8 cellular contexts compared by ENCODE assay signal in the genomic region with DNA sequence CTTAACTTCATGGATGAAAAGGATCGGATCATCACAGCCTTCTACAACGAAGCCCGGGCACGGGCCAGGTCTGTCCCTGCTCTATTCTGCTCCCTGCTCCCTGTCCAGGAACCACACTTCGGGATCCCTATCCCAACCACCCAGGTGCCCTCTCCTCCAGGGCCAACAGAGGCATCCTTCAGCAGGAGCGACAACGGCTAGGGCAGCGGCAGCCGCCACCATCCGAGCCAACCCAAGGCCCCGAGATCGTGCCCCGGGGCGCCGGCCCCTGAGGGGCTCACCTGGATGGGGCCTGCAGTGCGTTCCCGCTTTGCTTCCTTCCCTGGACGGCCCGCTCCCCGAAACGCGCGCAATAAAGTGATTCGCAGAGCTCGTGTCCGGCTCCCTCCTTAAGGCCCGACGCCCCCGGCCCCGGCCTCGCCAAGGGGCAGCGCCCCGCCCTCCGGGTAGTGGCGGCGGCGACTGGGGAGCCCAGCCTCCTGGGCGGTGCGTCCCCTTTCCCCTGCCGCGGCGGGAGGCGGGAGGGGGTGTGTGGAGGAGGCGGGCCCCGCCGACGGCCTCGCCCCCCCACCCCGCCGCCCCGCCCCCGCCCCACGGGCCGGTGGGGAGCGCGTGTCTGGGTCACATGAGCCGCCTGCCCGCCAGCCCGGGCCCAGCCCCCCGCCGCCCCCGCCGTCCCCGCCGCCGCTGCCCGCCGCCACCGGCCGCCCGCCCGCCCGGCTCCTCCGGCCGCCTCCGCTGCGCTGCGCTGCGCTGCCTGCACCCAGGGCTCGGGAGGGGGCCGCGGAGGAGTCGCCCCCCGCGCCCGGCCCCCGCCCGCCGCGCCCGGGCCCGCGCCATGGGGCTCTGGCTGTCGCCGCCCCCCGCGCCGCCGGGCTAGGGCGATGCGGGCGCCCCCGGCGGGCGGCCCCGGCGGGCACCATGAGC. TPM values are rescaled to one million over a fixed set of nuclear protein-coding genes. Genes with fewer than 3 reads are reported as not detected.
DNase-seq lines count a peak whose midpoint lies in the region; ATAC-seq and TF ChIP-seq lines count a peak whose summit lies in the region.

A gene with protein sequence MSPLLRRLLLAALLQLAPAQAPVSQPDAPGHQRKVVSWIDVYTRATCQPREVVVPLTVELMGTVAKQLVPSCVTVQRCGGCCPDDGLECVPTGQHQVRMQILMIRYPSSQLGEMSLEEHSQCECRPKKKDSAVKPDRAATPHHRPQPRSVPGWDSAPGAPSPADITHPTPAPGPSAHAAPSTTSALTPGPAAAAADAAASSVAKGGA (plus strand): TSS at position 672 of the 927 bp plus-strand sequence. CDS start 250 bp downstream, at position 922.

- ATAC-seq in body of pancreas, result peak; percentile 47
- ATAC-seq in gastrocnemius medialis, result peak; percentile 46 to 58

- intact Hi-C loops in body of pancreas (cut with DNase I) (no loop called here), gastrocnemius medialis (cut with DNase I; ENCODE audit: low total_unique reads) (no loop called here)

- H3K36me3 ChIP-seq in HUES64 (ENCODE audit: insufficient read depth, low read length) (peaks cover 9% of the 10 kb centered on the region), body of pancreas (replicated peaks in 1 of 2; ENCODE audit: insufficient read depth in 1 of 2, low read depth in 2 of 2) (no peaks in the 10 kb centered on the region), gastrocnemius medialis (peaks cover 0 to 5% of the 10 kb centered on the region in 2 donors)

- TF ChIP-seq CTCF in body of pancreas (IDR thresholded peaks at IDR 0.05), result no peak
- TF ChIP-seq CTCF in gastrocnemius medialis (IDR thresholded peaks at IDR 0.05 in 4 of 5, conservative IDR thresholded peaks at IDR 0.05 in 1 of 5), result no peak

- DNase-seq in NCI-H2081 (lab: John Stamatoyannopoulos, UW) (peak; percentile 14 to 54), NCI-H2081 treated with DMSO at 0.1 percent for 48 hours (lab: John Stamatoyannopoulos, UW) (no peak), T-helper 9 cell (peak; percentile 73), body of pancreas (peak; percentile 72 to 81 (median 76)), gastrocnemius medialis (peak; percentile 54 to 66), NCI-H128 (lab: John Stamatoyannopoulos, UW; ENCODE audit: unreplicated experiment) (no peak)

- H3K9me3 ChIP-seq in HUES64 (ENCODE audit: insufficient read depth, low read depth, low read length) (no peaks in the 10 kb centered on the region), body of pancreas (no peaks in the 10 kb centered on the region), gastrocnemius medialis (no peaks in the 10 kb centered on the region)

- in situ Hi-C loops in gastrocnemius medialis (cut with MboI; ENCODE audit: low sequenced_read_pairs in 4 of 4), result no loop called here

- H3K27me3 ChIP-seq in HUES64 (ENCODE audit: insufficient read depth, low read length), result peaks cover 15% of the 10 kb centered on the region; the same call in 1 of the 2 replicates
- no peaks in the 10 kb centered on the region for H3K27me3 ChIP-seq in body of pancreas
- no peaks in the 10 kb centered on the region for H3K27me3 ChIP-seq in gastrocnemius medialis

- H3K4me1 ChIP-seq in HUES64 (ENCODE audit: insufficient read depth, low read length) (no peaks in the 10 kb centered on the region; the same call in 1 of the 2 replicates), body of pancreas (peaks cover 76% of the 10 kb centered on the region), gastrocnemius medialis (peaks cover 26% of the 10 kb centered on the region in 2 donors)

- WGBS in HUES64, result 2% methylated on average over 99 of the region's 107 CpGs
- 2 to 3% methylated on average over 22 to 54 of the region's 107 CpGs for whole genome bisulfite sequencing in body of pancreas, 2 donors

- TF ChIP-seq POLR2A in body of pancreas (IDR thresholded peaks at IDR 0.05), result peak in 2 of 3 donors; percentile 45 to 50
- peak; percentile 29 to 40 for TF ChIP-seq POLR2A in gastrocnemius medialis (IDR thresholded peaks at IDR 0.05)

- H3K4me3 ChIP-seq in HUES64 (ENCODE audit: low read length) (peak within 1 kb of the TSS; percentile 69), body of pancreas (peak within 1 kb of the TSS; percentile 49 to 57), iPS-11a (ENCODE audit: low read depth, low read length) (peak within 1 kb of the TSS; percentile 48), gastrocnemius medialis (peak within 1 kb of the TSS; percentile 62 to 73 (median 68))

- H3K27ac ChIP-seq in HUES64 (ENCODE audit: low read depth, low read length) (no peak within 1 kb of the TSS), body of pancreas (peak within 1 kb of the TSS; percentile 81 to 92 (median 86)), gastrocnemius medialis (peak within 1 kb of the TSS; percentile 87 to 90 (median 88))

- H3K9ac ChIP-seq in HUES64 (ENCODE audit: low read depth, low read length), result peak within 1 kb of the TSS; percentile 44; the same call in 1 of the 2 replicates

RNA-seq across cellular contexts. Expression of the gene that starts here (rescaled TPM):
- polyA plus RNA-seq in HUES64 (2013, experiment 1 of 2), result 27.9 TPM
- 35.6 TPM for polyA plus RNA-seq in HUES64 (2013, experiment 2 of 2)
- total RNA-seq in body of pancreas (100 to 1,000 TPM in 1 of 2 donors, 10 to 100 TPM in 1; 32.4 to 108 TPM), gastrocnemius medialis (10 to 100 TPM; 33.6 to 87.5 (median 58.2) TPM)

Comparison
In these comparisons a context has a peak if more than half of its experiments do, and no peak if none do; other contexts are left out.
1. DNase-seq: peak in NCI-H2081 (2 of 2), T-helper 9 cell (single experiment), body of pancreas (4 of 4) and gastrocnemius medialis (2 of 2); none in NCI-H2081 treated with DMSO at 0.1 percent for 48 hours (single experiment) and NCI-H128 (single experiment).
2. Peak in every context shown above with its lines, with median percentiles within 50 percentile points of each other: H3K4me3 ChIP-seq.